Comparison of ENCODE assay signal across 16 cellular contexts in the genomic region with DNA sequence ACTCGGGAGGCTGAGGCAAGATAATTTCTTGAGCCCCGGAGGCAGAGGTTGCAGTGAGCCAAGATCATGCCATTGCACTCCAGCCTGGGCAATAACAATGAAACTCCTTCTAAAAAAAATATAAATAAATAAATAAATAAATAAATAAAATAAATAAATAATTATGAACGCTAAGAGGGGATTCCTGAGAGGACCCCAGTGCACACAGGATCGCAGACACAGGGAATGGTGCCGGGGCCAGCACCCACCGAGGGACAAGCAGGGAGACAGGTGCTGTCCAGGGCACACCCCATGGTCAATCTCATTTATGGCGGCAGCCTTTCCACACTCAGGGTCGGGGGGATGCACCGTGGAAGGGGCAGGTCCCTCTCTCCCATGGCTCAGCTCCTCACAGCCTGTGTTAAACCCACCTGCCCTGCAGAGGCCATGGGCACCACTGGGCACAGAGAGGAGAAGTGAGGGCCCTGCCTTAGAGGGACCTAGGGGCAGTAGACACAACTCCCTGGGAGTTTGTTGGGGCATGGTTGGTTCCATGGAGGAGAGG. TPM values are rescaled to one million over a fixed set of nuclear protein-coding genes. Genes with fewer than 3 reads are reported as not detected.
"Had no signal": no experiment of that assay in that cellular context is flagged by ENCODE, and none has a peak within 500 bp of the region (broad histone marks: within the 10 kb centered on the region; RNA-seq: fewer than 3 reads in every experiment).

No MANE protein-coding gene starts in this region.

- H3K4me1 Mint-ChIP-seq: central memory CD8-positive, alpha-beta T cell had no signal

- H3K36me3 Mint-ChIP-seq: activated naive CD4-positive, alpha-beta T cell treated with anti-CD3 and anti-CD28 coated beads, Interleukin-2, amount 50 U/mL, for 24 hours had no signal

- H3K4me1 ChIP-seq: pancreas, psoas muscle had no signal

- H3K27ac ChIP-seq: gastrocnemius medialis, hepatocyte, pancreas, psoas muscle, testis, transverse colon had no signal

- H3K27ac Mint-ChIP-seq: activated B cell treated with CpG ODN at 0.5 μM for 24 hours; activated naive CD4-positive, alpha-beta T cell treated with anti-CD3 and anti-CD28 coated beads, Interleukin-2, amount 50 U/mL, for 24 hours; nephron progenitor cell; T-helper 1 cell treated with Interleukin-12 subunit alpha and Interleukin-12 subunit beta and Interleukin-4 antibody, amounts not matched to agents 30 μg/mL and 1 μg/mL, for 36 hours had no signal

- H3K9me3 Mint-ChIP-seq: activated B cell treated with CpG ODN at 0.5 μM for 24 hours; activated naive CD4-positive, alpha-beta T cell treated with anti-CD3 and anti-CD28 coated beads, Interleukin-2, amount 50 U/mL, for 24 hours; central memory CD8-positive, alpha-beta T cell; nephron progenitor cell; T-helper 1 cell treated with Interleukin-12 subunit alpha and Interleukin-12 subunit beta and Interleukin-4 antibody, amounts not matched to agents 30 μg/mL and 1 μg/mL, for 36 hours had no signal

- FAIRE-seq: bronchial epithelial cell, colon, pancreas had no signal

- H3K4me3 ChIP-seq: gastrocnemius medialis, hepatocyte, mucosa of descending colon, pancreas, psoas muscle, testis, transverse colon had no signal

- H3K4me2 ChIP-seq: hepatocyte had no signal

- H3K9me3 ChIP-seq: gastrocnemius medialis, mucosa of descending colon, pancreas, psoas muscle, testis, transverse colon had no signal

- H3K4me3 Mint-ChIP-seq: activated B cell treated with CpG ODN at 0.5 μM for 24 hours; activated naive CD4-positive, alpha-beta T cell treated with anti-CD3 and anti-CD28 coated beads, Interleukin-2, amount 50 U/mL, for 24 hours; central memory CD8-positive, alpha-beta T cell; nephron progenitor cell; T-helper 1 cell treated with Interleukin-12 subunit alpha and Interleukin-12 subunit beta and Interleukin-4 antibody, amounts not matched to agents 30 μg/mL and 1 μg/mL, for 36 hours had no signal

RNA-seq across cellular contexts. Expression of a gene that starts 2.2 kb away (rescaled TPM):
- total RNA-seq: activated B cell treated with CpG ODN at 0.5 μM for 24 hours, bronchial epithelial cell, epithelial cell of proximal tubule, hepatocyte, myocyte had no signal
- polyA plus RNA-seq: hepatocyte had no signal
